8 cellular contexts compared by ENCODE assay signal in the genomic region with DNA sequence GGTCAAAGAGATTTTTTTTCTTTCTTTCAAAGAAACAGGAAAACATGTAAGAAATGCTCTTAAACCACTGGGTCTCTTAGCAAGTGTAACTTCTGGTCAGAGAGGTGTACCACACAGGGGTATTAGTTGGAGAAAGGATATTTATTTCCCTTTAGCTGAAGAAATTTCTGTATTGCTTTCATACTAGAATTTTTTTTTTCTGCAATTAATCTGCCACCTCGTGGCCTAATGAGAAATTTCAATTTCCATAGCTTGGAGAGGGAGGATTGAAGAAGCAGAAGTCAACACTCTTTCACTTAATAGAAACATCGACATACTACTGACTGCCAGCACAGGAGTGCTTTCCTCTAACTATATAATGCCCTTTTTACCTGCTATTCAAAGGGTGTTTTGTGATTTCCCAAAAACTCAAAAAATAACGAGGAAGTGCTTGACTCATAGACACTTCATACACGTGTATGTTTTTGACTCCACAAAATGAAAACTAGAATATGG.
DNase-seq lines count a peak whose midpoint lies in the region; ATAC-seq and TF ChIP-seq lines count a peak whose summit lies in the region.

No MANE protein-coding gene starts in this region.

- H3K9ac ChIP-seq in KMS-11 (no peak overlapping the region), fibroblast of lung (ENCODE audit: insufficient read depth, low read length) (no peak overlapping the region)

- H3K36me3 Mint-ChIP-seq in WTC11: peaks cover 19% of the 10 kb centered on the region

- H3K4me2 ChIP-seq in KMS-11 (no peak overlapping the region), fibroblast of lung (ENCODE audit: extremely low read depth, insufficient read depth, low read length) (no peak overlapping the region)

- TF ChIP-seq CTCF in KMS-11 (conservative IDR thresholded peaks at IDR 0.05; ENCODE audit: low read depth, low read length) (peak; percentile 77), fibroblast of lung (conservative IDR thresholded peaks at IDR 0.05 in 1 of 2, IDR thresholded peaks at IDR 0.05 in 1 of 2; ENCODE audit: low read depth in 1 of 2, low read length in 2 of 2) (peak; percentile 45 to 47), omental fat pad (IDR thresholded peaks at IDR 0.05) (no peak), WTC11 (IDR thresholded peaks at IDR 0.05) (no peak)

- no peak overlapping the region for H2AFZ ChIP-seq in KMS-11 (ENCODE audit: low read depth)
- H2AFZ ChIP-seq in fibroblast of lung (ENCODE audit: low read length): peak overlapping the region; percentile 40

- ATAC-seq in omental fat pad (ENCODE audit: low FRiP score) (peak; percentile 35), WTC11 (no peak)

- no peaks in the 10 kb centered on the region for H3K9me3 ChIP-seq in fibroblast of lung (ENCODE audit: control insufficient read depth, insufficient read depth, low read depth, low read length)

- no peaks in the 10 kb centered on the region for H3K4me1 ChIP-seq in KMS-11 (ENCODE audit: low read depth, poor library complexity, severe bottlenecking)
- H3K4me1 ChIP-seq in fibroblast of lung (ENCODE audit: control insufficient read depth, extremely low read depth, insufficient read depth, low read length): no peaks in the 10 kb centered on the region

- H4K20me1 ChIP-seq in KMS-11 (ENCODE audit: insufficient read depth) (no peaks in the 10 kb centered on the region), fibroblast of lung (ENCODE audit: control insufficient read depth, extremely low read depth, insufficient read depth, low read length) (no peaks in the 10 kb centered on the region)

- no peak overlapping the region for H3K4me3 ChIP-seq in KMS-11 (IDR thresholded peaks at IDR 0.05; ENCODE audit: insufficient read depth, low read depth, low read length)
- H3K4me3 ChIP-seq in fibroblast of lung (replicated peaks in 1 of 4; ENCODE audit: control extremely low read depth in 1 of 4, insufficient read depth in 1 of 4, low read depth in 3 of 4, low read length in 4 of 4): no peak overlapping the region

- H3K27ac Mint-ChIP-seq in WTC11: no peak overlapping the region

- H3K4me3 Mint-ChIP-seq in WTC11: no peak overlapping the region

- POLR2A ChIA-PET in WTC11 (lab: Charles Lee): interaction anchor here (1.0 kb wide), 1 partner anchor 288 kb away, joined by 3 read pairs; no protein-coding TSS in a partner anchor

- H3K27me3 Mint-ChIP-seq in WTC11 (ENCODE audit: low read depth): peaks cover 3% of the 10 kb centered on the region; the same call in 1 of the 2 replicates

- peaks cover 59% of the 10 kb centered on the region for H3K9me3 Mint-ChIP-seq in WTC11

- H3K4me1 Mint-ChIP-seq in WTC11: peaks cover 40% of the 10 kb centered on the region

- CTCF ChIA-PET in WTC11 (lab: Charles Lee): interaction anchor here (0.6 to 2.8 kb wide), 5 partner anchors 21 to 286 kb away, joined by 3 to 27 read pairs (median 3); no protein-coding TSS in a partner anchor

- peak; percentile 6 for DNase-seq in NCI-H510A treated with DMSO at 0.1 percent for 48 hours (lab: John Stamatoyannopoulos, UW)
- no peak for DNase-seq in NCI-H510A (lab: John Stamatoyannopoulos, UW)
- peak; percentile 24 for DNase-seq in SK-N-DZ (ENCODE audit: low spot score)
- peak; percentile 26 to 70 for DNase-seq in fibroblast of lung (ENCODE audit: low read depth in 2 of 2)
- DNase-seq in omental fat pad (ENCODE audit: low spot score): no peak
- no peak for DNase-seq in HPDE6-E6E7 (ENCODE audit: extremely low spot score)
- DNase-seq in WTC11 (ENCODE audit: low spot score): no peak

- H3K27ac ChIP-seq in KMS-11 (no peak overlapping the region), fibroblast of lung (ENCODE audit: insufficient read depth, low read length) (no peak overlapping the region)

- H3K79me2 ChIP-seq in KMS-11 (ENCODE audit: insufficient read depth, low read depth): no peaks in the 10 kb centered on the region
- no peaks in the 10 kb centered on the region for H3K79me2 ChIP-seq in fibroblast of lung (ENCODE audit: control insufficient read depth, insufficient read depth, low read length)

- H3K27me3 ChIP-seq in KMS-11 (ENCODE audit: insufficient read depth, low read depth) (no peaks in the 10 kb centered on the region), fibroblast of lung (ENCODE audit: control insufficient read depth, insufficient read depth, low read length) (no peaks in the 10 kb centered on the region)

- no peaks in the 10 kb centered on the region for H3K36me3 ChIP-seq in KMS-11 (ENCODE audit: insufficient read depth)
- no peaks in the 10 kb centered on the region for H3K36me3 ChIP-seq in fibroblast of lung (ENCODE audit: control insufficient read depth, insufficient read depth, low read length)

TF ChIP-seq in WTC11, 78 proteins besides CTCF, POLR2A, EP300 and RAD21:
- TF ChIP-seq FOXK1 (CRISPR knock-in tag; IDR thresholded peaks at IDR 0.05): no peak
- TF ChIP-seq, protein P1, sequence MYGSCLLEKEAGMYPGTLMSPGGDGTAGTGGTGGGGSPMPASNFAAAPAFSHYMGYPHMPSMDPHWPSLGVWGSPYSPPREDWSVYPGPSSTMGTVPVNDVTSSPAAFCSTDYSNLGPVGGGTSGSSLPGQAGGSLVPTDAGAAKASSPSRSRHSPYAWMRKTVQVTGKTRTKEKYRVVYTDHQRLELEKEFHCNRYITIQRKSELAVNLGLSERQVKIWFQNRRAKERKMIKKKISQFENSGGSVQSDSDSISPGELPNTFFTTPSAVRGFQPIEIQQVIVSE (CRISPR knock-in tag; IDR thresholded peaks at IDR 0.05; ENCODE audit: borderline replicate concordance): no peak
- no peak for TF ChIP-seq OVOL2 (CRISPR knock-in tag; IDR thresholded peaks at IDR 0.05; ENCODE audit: borderline replicate concordance)
- TF ChIP-seq, protein P2, sequence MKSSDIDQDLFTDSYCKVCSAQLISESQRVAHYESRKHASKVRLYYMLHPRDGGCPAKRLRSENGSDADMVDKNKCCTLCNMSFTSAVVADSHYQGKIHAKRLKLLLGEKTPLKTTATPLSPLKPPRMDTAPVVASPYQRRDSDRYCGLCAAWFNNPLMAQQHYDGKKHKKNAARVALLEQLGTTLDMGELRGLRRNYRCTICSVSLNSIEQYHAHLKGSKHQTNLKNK (CRISPR knock-in tag; IDR thresholded peaks at IDR 0.05): no peak
- no peak for TF ChIP-seq ELF4 (CRISPR knock-in tag; IDR thresholded peaks at IDR 0.05; ENCODE audit: low read depth)
- TF ChIP-seq NR2C2 (CRISPR knock-in tag; IDR thresholded peaks at IDR 0.05): no peak
- TF ChIP-seq, protein P3, sequence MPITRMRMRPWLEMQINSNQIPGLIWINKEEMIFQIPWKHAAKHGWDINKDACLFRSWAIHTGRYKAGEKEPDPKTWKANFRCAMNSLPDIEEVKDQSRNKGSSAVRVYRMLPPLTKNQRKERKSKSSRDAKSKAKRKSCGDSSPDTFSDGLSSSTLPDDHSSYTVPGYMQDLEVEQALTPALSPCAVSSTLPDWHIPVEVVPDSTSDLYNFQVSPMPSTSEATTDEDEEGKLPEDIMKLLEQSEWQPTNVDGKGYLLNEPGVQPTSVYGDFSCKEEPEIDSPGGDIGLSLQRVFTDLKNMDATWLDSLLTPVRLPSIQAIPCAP (CRISPR knock-in tag; IDR thresholded peaks at IDR 0.05): no peak
- no peak for TF ChIP-seq CREM (CRISPR knock-in tag; IDR thresholded peaks at IDR 0.05)
- TF ChIP-seq SOX15 (CRISPR knock-in tag; IDR thresholded peaks at IDR 0.05): no peak
- TF ChIP-seq ZBTB21 (CRISPR knock-in tag; IDR thresholded peaks at IDR 0.05; ENCODE audit: borderline replicate concordance): no peak
- TF ChIP-seq, protein P4, sequence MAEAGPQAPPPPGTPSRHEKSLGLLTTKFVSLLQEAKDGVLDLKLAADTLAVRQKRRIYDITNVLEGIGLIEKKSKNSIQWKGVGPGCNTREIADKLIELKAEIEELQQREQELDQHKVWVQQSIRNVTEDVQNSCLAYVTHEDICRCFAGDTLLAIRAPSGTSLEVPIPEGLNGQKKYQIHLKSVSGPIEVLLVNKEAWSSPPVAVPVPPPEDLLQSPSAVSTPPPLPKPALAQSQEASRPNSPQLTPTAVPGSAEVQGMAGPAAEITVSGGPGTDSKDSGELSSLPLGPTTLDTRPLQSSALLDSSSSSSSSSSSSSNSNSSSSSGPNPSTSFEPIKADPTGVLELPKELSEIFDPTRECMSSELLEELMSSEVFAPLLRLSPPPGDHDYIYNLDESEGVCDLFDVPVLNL (CRISPR knock-in tag; IDR thresholded peaks at IDR 0.05; ENCODE audit: borderline replicate concordance, low read depth): no peak
- no peak for TF ChIP-seq NR3C1 (CRISPR knock-in tag; conservative IDR thresholded peaks at IDR 0.05; ENCODE audit: low read depth)
- TF ChIP-seq NFE2L1 (CRISPR knock-in tag; IDR thresholded peaks at IDR 0.05): no peak
- TF ChIP-seq FOXJ3 (CRISPR knock-in tag; IDR thresholded peaks at IDR 0.05; ENCODE audit: borderline replicate concordance): no peak
- TF ChIP-seq, protein P5, sequence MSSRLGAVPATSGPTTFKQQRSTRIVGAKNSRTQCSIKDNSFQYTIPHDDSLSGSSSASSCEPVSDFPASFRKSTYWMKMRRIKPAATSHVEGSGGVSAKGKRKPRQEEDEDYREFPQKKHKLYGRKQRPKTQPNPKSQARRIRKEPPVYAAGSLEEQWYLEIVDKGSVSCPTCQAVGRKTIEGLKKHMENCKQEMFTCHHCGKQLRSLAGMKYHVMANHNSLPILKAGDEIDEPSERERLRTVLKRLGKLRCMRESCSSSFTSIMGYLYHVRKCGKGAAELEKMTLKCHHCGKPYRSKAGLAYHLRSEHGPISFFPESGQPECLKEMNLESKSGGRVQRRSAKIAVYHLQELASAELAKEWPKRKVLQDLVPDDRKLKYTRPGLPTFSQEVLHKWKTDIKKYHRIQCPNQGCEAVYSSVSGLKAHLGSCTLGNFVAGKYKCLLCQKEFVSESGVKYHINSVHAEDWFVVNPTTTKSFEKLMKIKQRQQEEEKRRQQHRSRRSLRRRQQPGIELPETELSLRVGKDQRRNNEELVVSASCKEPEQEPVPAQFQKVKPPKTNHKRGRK (CRISPR knock-in tag; IDR thresholded peaks at IDR 0.05; ENCODE audit: borderline replicate concordance): no peak

Comparison
In these comparisons a context has a peak if more than half of its experiments do, and no peak if none do; other contexts are left out.
1. DNase-seq: peak in NCI-H510A treated with DMSO at 0.1 percent for 48 hours (single experiment), SK-N-DZ (single experiment) and fibroblast of lung (2 of 2); none in NCI-H510A (single experiment), omental fat pad (single experiment), HPDE6-E6E7 (single experiment) and WTC11 (single experiment).
2. CTCF ChIP-seq: peak in KMS-11 (single experiment) and fibroblast of lung (2 of 2); none in omental fat pad (0 of 3) and WTC11 (single experiment).